Comparison of ENCODE assay signal across 2 cellular contexts in genomic region chr9:36725777-36726356, GRCh38.
TF ChIP-seq lines count a peak whose summit lies in the region.

No MANE protein-coding gene starts in this region.

TF ChIP-seq in Ishikawa, 13 proteins besides CTCF, POLR2A, EP300 and RAD21:
- TF ChIP-seq USF1 (IDR thresholded peaks at IDR 0.05) (0 out of 2 replicates have a peak, but pooled peaks have one; percentile 9), EGR1 (IDR thresholded peaks at IDR 0.05) (no peak)

TF ChIP-seq in H1, 55 proteins besides CTCF, POLR2A, EP300 and RAD21:
- TF ChIP-seq SP2 (IDR thresholded peaks at IDR 0.05; ENCODE audit: low read length) (no peak), BCL11A (IDR thresholded peaks at IDR 0.05; ENCODE audit: low read depth in 2 of 2, low read length in 2 of 2) (no peak), GTF2F1 (IDR thresholded peaks at IDR 0.05; ENCODE audit: borderline replicate concordance, low read depth, low read length) (no peak), SP1 (IDR thresholded peaks at IDR 0.05; ENCODE audit: low read depth, low read length) (no peak), RBBP5 (IDR thresholded peaks at IDR 0.05; ENCODE audit: borderline replicate concordance, low read depth, low read length) (0 out of 2 replicates have a peak, but pooled peaks have one; percentile 41), CTBP2 (IDR thresholded peaks at IDR 0.05; ENCODE audit: borderline replicate concordance, insufficient read depth, insufficient read length, low read length) (no peak), SIX5 (IDR thresholded peaks at IDR 0.05; ENCODE audit: low read depth, low read length) (peak; percentile 30; the same call in 1 of the 2 replicates), EZH2 (IDR thresholded peaks at IDR 0.05; ENCODE audit: low read depth, low read length, severe bottlenecking) (no peak), ZNF274 (IDR thresholded peaks at IDR 0.05; ENCODE audit: borderline replicate concordance, extremely low read depth, low read length) (no peak), HDAC2 (IDR thresholded peaks at IDR 0.05; ENCODE audit: borderline replicate concordance in 1 of 2, low read depth in 2 of 2, low read length in 2 of 2) (no peak), ATF2 (IDR thresholded peaks at IDR 0.05; ENCODE audit: low read length) (no peak), EGR1 (IDR thresholded peaks at IDR 0.05; ENCODE audit: borderline replicate concordance, low read depth, low read length) (no peak), KDM1A (IDR thresholded peaks at IDR 0.05; ENCODE audit: borderline replicate concordance, low read length) (no peak), TAF1 (IDR thresholded peaks at IDR 0.05; ENCODE audit: low read depth, low read length) (peak; percentile 50; the same call in 1 of the 2 replicates), SUZ12 (IDR thresholded peaks at IDR 0.05; ENCODE audit: low read length) (no peak), TBP (IDR thresholded peaks at IDR 0.05; ENCODE audit: low read depth, low read length) (0 out of 2 replicates have a peak, but pooled peaks have one; percentile 7), YY1 (IDR thresholded peaks at IDR 0.05; ENCODE audit: low read depth, low read length) (peak; percentile 62; the same call in 1 of the 2 replicates), BRCA1 (IDR thresholded peaks at IDR 0.05; ENCODE audit: low read depth, low read length) (no peak), KDM4A (IDR thresholded peaks at IDR 0.05; ENCODE audit: low read depth, low read length, severe bottlenecking) (no peak)
